In the genomic region with DNA sequence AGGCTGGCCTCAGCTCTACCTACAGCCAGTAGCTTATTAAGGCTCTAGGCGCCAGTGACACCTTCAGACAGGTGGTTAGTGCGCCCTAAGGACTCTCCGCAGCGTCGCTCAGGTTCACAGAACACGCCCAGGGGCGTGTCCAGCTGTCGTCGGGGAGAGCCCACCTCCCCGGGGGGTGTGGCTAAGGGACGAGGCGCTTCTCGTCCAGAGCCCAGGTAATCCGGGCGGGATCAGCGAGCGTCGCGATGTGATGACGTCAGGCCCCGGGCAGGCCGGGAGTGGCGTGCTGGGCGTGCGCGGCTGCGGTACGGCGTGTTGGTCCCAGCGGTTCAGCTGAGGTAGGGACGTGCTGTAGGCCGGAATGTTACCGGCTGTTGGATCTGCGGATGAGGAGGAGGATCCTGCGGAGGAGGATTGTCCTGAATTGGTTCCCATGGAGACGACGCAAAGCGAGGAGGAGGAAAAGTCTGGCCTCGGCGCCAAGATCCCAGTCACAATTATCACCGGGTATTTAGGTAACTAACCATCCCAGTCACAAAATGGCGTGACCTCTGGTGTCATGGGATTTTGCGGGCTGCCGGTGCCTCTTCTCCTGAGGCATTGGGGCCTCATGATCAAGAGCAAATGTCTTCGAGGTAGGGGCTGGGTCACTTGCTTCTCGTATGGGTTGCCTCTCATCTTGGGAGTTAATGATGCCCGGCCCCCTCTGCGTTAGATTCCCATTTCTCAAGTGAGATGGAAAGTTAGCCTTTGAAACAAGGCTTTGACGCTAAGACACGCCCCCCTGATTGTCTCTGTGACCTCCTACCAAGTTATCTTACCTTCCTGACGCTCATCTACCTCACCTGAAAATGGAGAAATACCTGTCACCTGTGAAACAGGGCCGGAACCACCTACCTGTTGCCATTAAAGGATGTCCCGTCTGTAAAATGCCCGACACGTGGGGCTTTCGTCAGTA, we compare ENCODE assay signal across 1 cellular context.
TF ChIP-seq lines count a peak whose summit lies in the region.
"Not testable (repeated sequence)": the region's sequence is repeated elsewhere in the genome, so short reads cannot be mapped to it uniquely, and the experiment has no call there.

A gene (plus strand): TSS at position 184 of the 958 bp plus-strand sequence. CDS start 178 bp downstream, at position 362.

TF ChIP-seq in HepG2, 621 proteins besides CTCF, POLR2A, EP300 and RAD21:
- 0 out of 2 replicates have a peak, but pooled peaks have one; percentile 45 for TF ChIP-seq POLR2G (IDR thresholded peaks at IDR 0.05; ENCODE audit: low read depth, low read length)
- TF ChIP-seq, protein P1, sequence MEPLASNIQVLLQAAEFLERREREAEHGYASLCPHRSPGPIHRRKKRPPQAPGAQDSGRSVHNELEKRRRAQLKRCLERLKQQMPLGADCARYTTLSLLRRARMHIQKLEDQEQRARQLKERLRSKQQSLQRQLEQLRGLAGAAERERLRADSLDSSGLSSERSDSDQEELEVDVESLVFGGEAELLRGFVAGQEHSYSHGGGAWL (CRISPR knock-in tag; IDR thresholded peaks at IDR 0.05) = 0 out of 2 replicates have a peak, but pooled peaks have one; percentile 52
- peak; percentile 67 for TF ChIP-seq ZFY (CRISPR knock-in tag; IDR thresholded peaks at IDR 0.05)
- TF ChIP-seq PHF8 (CRISPR knock-in tag; IDR thresholded peaks at IDR 0.05) = peak; percentile 64
- peak; percentile 56 for TF ChIP-seq ZEB1 (IDR thresholded peaks at IDR 0.05; ENCODE audit: insufficient replicate concordance, low read depth)
- peak; percentile 50; the same call in 1 of the 2 replicates for TF ChIP-seq TAF1 (CRISPR knock-in tag; IDR thresholded peaks at IDR 0.05)
- peak; percentile 57 for TF ChIP-seq HNRNPLL (IDR thresholded peaks at IDR 0.05; ENCODE audit: low read depth, low read length, poor library complexity, severe bottlenecking)
- 0 out of 2 replicates have a peak, but pooled peaks have one; percentile 21 for TF ChIP-seq MEIS2 (CRISPR knock-in tag; IDR thresholded peaks at IDR 0.05)
- 0 out of 2 replicates have a peak, but pooled peaks have one; percentile 44 for TF ChIP-seq MXD4 (CRISPR knock-in tag; IDR thresholded peaks at IDR 0.05)
- TF ChIP-seq, protein P2, sequence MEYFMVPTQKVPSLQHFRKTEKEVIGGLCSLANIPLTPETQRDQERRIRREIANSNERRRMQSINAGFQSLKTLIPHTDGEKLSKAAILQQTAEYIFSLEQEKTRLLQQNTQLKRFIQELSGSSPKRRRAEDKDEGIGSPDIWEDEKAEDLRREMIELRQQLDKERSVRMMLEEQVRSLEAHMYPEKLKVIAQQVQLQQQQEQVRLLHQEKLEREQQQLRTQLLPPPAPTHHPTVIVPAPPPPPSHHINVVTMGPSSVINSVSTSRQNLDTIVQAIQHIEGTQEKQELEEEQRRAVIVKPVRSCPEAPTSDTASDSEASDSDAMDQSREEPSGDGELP (IDR thresholded peaks at IDR 0.05; ENCODE audit: borderline replicate concordance, low read depth) = peak; percentile 12; the same call in 1 of the 2 replicates
- peak; percentile 34; the same call in 1 of the 2 replicates for TF ChIP-seq FOXK1 (CRISPR knock-in tag; IDR thresholded peaks at IDR 0.05; ENCODE audit: borderline replicate concordance, low read depth)
- TF ChIP-seq FOSL2 (CRISPR knock-in tag; IDR thresholded peaks at IDR 0.05) = peak; percentile 33; the same call in 1 of the 2 replicates
- TF ChIP-seq ATF7 (IDR thresholded peaks at IDR 0.05) = peak; percentile 70
- TF ChIP-seq ATF7 (CRISPR knock-in tag; IDR thresholded peaks at IDR 0.05); GABPA (IDR thresholded peaks at IDR 0.05; ENCODE audit: low read depth, low read length); CREM (CRISPR knock-in tag; IDR thresholded peaks at IDR 0.05); SP1 (IDR thresholded peaks at IDR 0.05): not testable (repeated sequence)
- TF ChIP-seq ZFP90 (CRISPR knock-in tag; IDR thresholded peaks at IDR 0.05; ENCODE audit: borderline replicate concordance) = 0 out of 2 replicates have a peak, but pooled peaks have one; percentile 40
- 0 out of 2 replicates have a peak, but pooled peaks have one; percentile 36 for TF ChIP-seq BRD4 (CRISPR knock-in tag; IDR thresholded peaks at IDR 0.05)
- TF ChIP-seq MYC (CRISPR knock-in tag; IDR thresholded peaks at IDR 0.05; ENCODE audit: borderline replicate concordance) = peak; percentile 65; the same call in 1 of the 2 replicates
- peak; percentile 89 for TF ChIP-seq GATAD1 (CRISPR knock-in tag; IDR thresholded peaks at IDR 0.05)
- 0 out of 2 replicates have a peak, but pooled peaks have one; percentile 36 for TF ChIP-seq RXRA (CRISPR knock-in tag; IDR thresholded peaks at IDR 0.05)
- TF ChIP-seq YEATS4 (CRISPR knock-in tag; IDR thresholded peaks at IDR 0.05; ENCODE audit: borderline replicate concordance) = 0 out of 2 replicates have a peak, but pooled peaks have one; percentile 28
- TF ChIP-seq MED1 (CRISPR knock-in tag; IDR thresholded peaks at IDR 0.05) = 0 out of 2 replicates have a peak, but pooled peaks have one; percentile 14
- peak; percentile 75 for TF ChIP-seq HOXA3 (CRISPR knock-in tag; IDR thresholded peaks at IDR 0.05)
- TF ChIP-seq SAP130 (CRISPR knock-in tag; IDR thresholded peaks at IDR 0.05; ENCODE audit: low read depth) = peak; percentile 76
- TF ChIP-seq MIER3 (CRISPR knock-in tag; IDR thresholded peaks at IDR 0.05; ENCODE audit: borderline replicate concordance) = 0 out of 2 replicates have a peak, but pooled peaks have one; percentile 34
- TF ChIP-seq GABPA (CRISPR knock-in tag; IDR thresholded peaks at IDR 0.05; ENCODE audit: low read depth) = peak; percentile 34; the same call in 1 of the 2 replicates
- TF ChIP-seq CHD2 (IDR thresholded peaks at IDR 0.05; ENCODE audit: low read depth, low read length) = peak; percentile 35; the same call in 1 of the 2 replicates
- peak; percentile 80 for TF ChIP-seq ZNF143 (CRISPR knock-in tag; IDR thresholded peaks at IDR 0.05)
- TF ChIP-seq SIN3A (IDR thresholded peaks at IDR 0.05; ENCODE audit: borderline replicate concordance, low read depth, low read length) = 0 out of 2 replicates have a peak, but pooled peaks have one; percentile 31
- TF ChIP-seq, protein P3, sequence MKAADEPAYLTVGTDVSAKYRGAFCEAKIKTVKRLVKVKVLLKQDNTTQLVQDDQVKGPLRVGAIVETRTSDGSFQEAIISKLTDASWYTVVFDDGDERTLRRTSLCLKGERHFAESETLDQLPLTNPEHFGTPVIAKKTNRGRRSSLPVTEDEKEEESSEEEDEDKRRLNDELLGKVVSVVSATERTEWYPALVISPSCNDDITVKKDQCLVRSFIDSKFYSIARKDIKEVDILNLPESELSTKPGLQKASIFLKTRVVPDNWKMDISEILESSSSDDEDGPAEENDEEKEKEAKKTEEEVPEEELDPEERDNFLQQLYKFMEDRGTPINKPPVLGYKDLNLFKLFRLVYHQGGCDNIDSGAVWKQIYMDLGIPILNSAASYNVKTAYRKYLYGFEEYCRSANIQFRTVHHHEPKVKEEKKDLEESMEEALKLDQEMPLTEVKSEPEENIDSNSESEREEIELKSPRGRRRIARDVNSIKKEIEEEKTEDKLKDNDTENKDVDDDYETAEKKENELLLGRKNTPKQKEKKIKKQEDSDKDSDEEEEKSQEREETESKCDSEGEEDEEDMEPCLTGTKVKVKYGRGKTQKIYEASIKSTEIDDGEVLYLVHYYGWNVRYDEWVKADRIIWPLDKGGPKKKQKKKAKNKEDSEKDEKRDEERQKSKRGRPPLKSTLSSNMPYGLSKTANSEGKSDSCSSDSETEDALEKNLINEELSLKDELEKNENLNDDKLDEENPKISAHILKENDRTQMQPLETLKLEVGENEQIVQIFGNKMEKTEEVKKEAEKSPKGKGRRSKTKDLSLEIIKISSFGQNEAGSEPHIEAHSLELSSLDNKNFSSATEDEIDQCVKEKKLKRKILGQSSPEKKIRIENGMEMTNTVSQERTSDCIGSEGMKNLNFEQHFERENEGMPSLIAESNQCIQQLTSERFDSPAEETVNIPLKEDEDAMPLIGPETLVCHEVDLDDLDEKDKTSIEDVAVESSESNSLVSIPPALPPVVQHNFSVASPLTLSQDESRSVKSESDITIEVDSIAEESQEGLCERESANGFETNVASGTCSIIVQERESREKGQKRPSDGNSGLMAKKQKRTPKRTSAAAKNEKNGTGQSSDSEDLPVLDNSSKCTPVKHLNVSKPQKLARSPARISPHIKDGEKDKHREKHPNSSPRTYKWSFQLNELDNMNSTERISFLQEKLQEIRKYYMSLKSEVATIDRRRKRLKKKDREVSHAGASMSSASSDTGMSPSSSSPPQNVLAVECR (CRISPR knock-in tag; IDR thresholded peaks at IDR 0.05; ENCODE audit: borderline replicate concordance) = peak; percentile 31; the same call in 1 of the 2 replicates
- peak; percentile 32 for TF ChIP-seq YY1 (IDR thresholded peaks at IDR 0.05; ENCODE audit: insufficient read depth, insufficient replicate concordance, low read depth, low read length)
- peak; percentile 77 for TF ChIP-seq KAT8 (CRISPR knock-in tag; IDR thresholded peaks at IDR 0.05)
- peak; percentile 36; the same call in 1 of the 2 replicates for TF ChIP-seq RFX3 (CRISPR knock-in tag; IDR thresholded peaks at IDR 0.05)
- TF ChIP-seq, protein P4, sequence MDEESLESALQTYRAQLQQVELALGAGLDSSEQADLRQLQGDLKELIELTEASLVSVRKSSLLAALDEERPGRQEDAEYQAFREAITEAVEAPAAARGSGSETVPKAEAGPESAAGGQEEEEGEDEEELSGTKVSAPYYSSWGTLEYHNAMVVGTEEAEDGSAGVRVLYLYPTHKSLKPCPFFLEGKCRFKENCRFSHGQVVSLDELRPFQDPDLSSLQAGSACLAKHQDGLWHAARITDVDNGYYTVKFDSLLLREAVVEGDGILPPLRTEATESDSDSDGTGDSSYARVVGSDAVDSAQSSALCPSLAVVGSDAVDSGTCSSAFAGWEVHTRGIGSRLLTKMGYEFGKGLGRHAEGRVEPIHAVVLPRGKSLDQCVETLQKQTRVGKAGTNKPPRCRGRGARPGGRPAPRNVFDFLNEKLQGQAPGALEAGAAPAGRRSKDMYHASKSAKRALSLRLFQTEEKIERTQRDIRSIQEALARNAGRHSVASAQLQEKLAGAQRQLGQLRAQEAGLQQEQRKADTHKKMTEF (CRISPR knock-in tag; IDR thresholded peaks at IDR 0.05) = peak; percentile 38; the same call in 1 of the 2 replicates
- TF ChIP-seq YEATS2 (CRISPR knock-in tag; IDR thresholded peaks at IDR 0.05; ENCODE audit: borderline replicate concordance) = peak; percentile 49; the same call in 1 of the 2 replicates
- TF ChIP-seq KMT2B (CRISPR knock-in tag; IDR thresholded peaks at IDR 0.05) = peak; percentile 79
- 0 out of 2 replicates have a peak, but pooled peaks have one; percentile 19 for TF ChIP-seq HOXA5 (CRISPR knock-in tag; IDR thresholded peaks at IDR 0.05)
- peak; percentile 67; the same call in 1 of the 2 replicates for TF ChIP-seq GABPB1 (CRISPR knock-in tag; IDR thresholded peaks at IDR 0.05)
- TF ChIP-seq CREM (IDR thresholded peaks at IDR 0.05) = peak; percentile 74
- TF ChIP-seq THAP11 (CRISPR knock-in tag; IDR thresholded peaks at IDR 0.05) = peak; percentile 79
- TF ChIP-seq DMAP1 (CRISPR knock-in tag; IDR thresholded peaks at IDR 0.05) = peak; percentile 54; the same call in 1 of the 2 replicates
- peak; percentile 71 for TF ChIP-seq SP1 (CRISPR knock-in tag; IDR thresholded peaks at IDR 0.05)
- TF ChIP-seq CREB1 (IDR thresholded peaks at IDR 0.05) = peak; percentile 93
- TF ChIP-seq CREB1 (CRISPR knock-in tag; IDR thresholded peaks at IDR 0.05) = peak; percentile 88
- TF ChIP-seq ATF1 (CRISPR knock-in tag; IDR thresholded peaks at IDR 0.05) = peak; percentile 82
- TF ChIP-seq ERF (CRISPR knock-in tag; IDR thresholded peaks at IDR 0.05) = 0 out of 2 replicates have a peak, but pooled peaks have one; percentile 13
- TF ChIP-seq, protein P5, sequence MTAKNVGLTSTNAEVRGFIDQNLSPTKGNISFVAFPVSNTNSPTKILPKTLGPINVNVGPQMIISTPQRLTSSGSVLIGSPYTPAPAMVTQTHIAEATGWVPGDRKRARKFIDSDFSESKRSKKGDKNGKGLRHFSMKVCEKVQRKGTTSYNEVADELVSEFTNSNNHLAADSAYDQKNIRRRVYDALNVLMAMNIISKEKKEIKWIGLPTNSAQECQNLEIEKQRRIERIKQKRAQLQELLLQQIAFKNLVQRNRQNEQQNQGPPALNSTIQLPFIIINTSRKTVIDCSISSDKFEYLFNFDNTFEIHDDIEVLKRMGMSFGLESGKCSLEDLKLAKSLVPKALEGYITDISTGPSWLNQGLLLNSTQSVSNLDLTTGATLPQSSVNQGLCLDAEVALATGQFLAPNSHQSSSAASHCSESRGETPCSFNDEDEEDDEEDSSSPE (CRISPR knock-in tag; IDR thresholded peaks at IDR 0.05) = peak; percentile 34; the same call in 1 of the 2 replicates
- TF ChIP-seq RBFOX2 (IDR thresholded peaks at IDR 0.05; ENCODE audit: low read depth, low read length) = 0 out of 2 replicates have a peak, but pooled peaks have one; percentile 47
- TF ChIP-seq KDM2A (CRISPR knock-in tag; IDR thresholded peaks at IDR 0.05; ENCODE audit: borderline replicate concordance, low read depth) = peak; percentile 47; the same call in 1 of the 2 replicates
- TF ChIP-seq, protein P6, sequence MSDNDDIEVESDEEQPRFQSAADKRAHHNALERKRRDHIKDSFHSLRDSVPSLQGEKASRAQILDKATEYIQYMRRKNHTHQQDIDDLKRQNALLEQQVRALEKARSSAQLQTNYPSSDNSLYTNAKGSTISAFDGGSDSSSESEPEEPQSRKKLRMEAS (IDR thresholded peaks at IDR 0.05) = 0 out of 2 replicates have a peak, but pooled peaks have one; percentile 25
- peak; percentile 61; the same call in 1 of the 2 replicates for TF ChIP-seq KDM5A (IDR thresholded peaks at IDR 0.05; ENCODE audit: borderline replicate concordance, low read length)
- TF ChIP-seq, protein P7, sequence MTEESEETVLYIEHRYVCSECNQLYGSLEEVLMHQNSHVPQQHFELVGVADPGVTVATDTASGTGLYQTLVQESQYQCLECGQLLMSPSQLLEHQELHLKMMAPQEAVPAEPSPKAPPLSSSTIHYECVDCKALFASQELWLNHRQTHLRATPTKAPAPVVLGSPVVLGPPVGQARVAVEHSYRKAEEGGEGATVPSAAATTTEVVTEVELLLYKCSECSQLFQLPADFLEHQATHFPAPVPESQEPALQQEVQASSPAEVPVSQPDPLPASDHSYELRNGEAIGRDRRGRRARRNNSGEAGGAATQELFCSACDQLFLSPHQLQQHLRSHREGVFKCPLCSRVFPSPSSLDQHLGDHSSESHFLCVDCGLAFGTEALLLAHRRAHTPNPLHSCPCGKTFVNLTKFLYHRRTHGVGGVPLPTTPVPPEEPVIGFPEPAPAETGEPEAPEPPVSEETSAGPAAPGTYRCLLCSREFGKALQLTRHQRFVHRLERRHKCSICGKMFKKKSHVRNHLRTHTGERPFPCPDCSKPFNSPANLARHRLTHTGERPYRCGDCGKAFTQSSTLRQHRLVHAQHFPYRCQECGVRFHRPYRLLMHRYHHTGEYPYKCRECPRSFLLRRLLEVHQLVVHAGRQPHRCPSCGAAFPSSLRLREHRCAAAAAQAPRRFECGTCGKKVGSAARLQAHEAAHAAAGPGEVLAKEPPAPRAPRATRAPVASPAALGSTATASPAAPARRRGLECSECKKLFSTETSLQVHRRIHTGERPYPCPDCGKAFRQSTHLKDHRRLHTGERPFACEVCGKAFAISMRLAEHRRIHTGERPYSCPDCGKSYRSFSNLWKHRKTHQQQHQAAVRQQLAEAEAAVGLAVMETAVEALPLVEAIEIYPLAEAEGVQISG (CRISPR knock-in tag; IDR thresholded peaks at IDR 0.05) = peak; percentile 31; the same call in 1 of the 2 replicates
TF ChIP-seq in HepG2: peak in this region for 49; not testable (repeated sequence) for 572.
